Comparison of ENCODE assay signal across 1 cellular context in the genomic region with DNA sequence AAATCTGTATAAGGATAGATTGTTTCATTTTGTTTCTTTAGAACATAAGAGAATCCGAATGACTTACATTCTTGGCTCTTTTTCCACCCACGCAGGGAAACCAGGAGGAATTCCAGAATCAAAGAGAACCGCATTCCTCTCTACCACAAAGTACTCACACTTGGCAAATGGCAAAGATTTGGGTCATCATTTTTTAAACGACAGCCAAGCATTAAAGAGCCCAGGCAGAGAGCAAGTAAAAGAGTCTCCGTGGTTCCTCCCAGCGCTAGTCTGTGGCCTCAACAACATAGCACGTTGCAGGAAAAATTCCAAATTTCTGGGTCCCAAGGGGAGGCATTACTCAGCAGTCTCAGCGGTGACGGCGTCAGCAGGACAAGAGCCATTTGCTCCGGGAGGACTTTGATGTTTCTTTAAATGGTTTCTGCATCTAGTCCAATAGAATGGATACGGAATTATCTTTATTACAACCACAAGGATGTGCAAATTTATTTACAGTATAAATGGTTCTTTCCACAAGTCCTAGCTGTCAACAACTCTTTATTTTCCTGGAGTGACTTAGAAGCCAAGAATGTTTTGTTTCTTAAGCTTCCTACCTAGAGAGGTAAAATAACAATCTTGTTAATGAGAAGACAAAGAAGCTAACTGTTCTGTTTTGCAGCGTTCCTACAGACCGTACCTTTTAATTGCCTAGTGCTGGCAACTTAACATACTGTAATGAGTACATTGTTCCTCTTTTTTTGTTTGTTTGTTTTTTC.
A peak's percentile ranks its signal among the peaks of the same experiment; 100 is the strongest.
TF ChIP-seq lines count a peak whose summit lies in the region.

No MANE protein-coding gene starts in this region.

TF ChIP-seq in HEK293, 187 proteins besides CTCF, POLR2A, EP300 and RAD21 (continued from another document and continues in another):
- TF ChIP-seq, protein P1, sequence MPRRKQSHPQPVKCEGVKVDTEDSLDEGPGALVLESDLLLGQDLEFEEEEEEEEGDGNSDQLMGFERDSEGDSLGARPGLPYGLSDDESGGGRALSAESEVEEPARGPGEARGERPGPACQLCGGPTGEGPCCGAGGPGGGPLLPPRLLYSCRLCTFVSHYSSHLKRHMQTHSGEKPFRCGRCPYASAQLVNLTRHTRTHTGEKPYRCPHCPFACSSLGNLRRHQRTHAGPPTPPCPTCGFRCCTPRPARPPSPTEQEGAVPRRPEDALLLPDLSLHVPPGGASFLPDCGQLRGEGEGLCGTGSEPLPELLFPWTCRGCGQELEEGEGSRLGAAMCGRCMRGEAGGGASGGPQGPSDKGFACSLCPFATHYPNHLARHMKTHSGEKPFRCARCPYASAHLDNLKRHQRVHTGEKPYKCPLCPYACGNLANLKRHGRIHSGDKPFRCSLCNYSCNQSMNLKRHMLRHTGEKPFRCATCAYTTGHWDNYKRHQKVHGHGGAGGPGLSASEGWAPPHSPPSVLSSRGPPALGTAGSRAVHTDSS (tag by site-specific recombination; IDR thresholded peaks at IDR 0.05): no peak; the same call in 1 of the 2 replicates
- TF ChIP-seq ZNF350 (tag by site-specific recombination; IDR thresholded peaks at IDR 0.05): no peak
- peak; percentile 70 for TF ChIP-seq GLIS1 (tag by site-specific recombination; IDR thresholded peaks at IDR 0.05)
- TF ChIP-seq PRDM4 (tag by site-specific recombination; IDR thresholded peaks at IDR 0.05): peak; percentile 66
- peak; percentile 79 for TF ChIP-seq PRDM1 (tag by site-specific recombination; IDR thresholded peaks at IDR 0.05)
- peak; percentile 48; the same call in 1 of the 2 replicates for TF ChIP-seq ZNF184 (tag by site-specific recombination; IDR thresholded peaks at IDR 0.05)
- TF ChIP-seq ZBTB21 (tag by site-specific recombination; IDR thresholded peaks at IDR 0.05): peak; percentile 61; the same call in 1 of the 2 replicates
- peak; percentile 73 for TF ChIP-seq ZXDB (tag by site-specific recombination; IDR thresholded peaks at IDR 0.05)
- TF ChIP-seq SCRT2 (tag by site-specific recombination; IDR thresholded peaks at IDR 0.05): peak; percentile 50; the same call in 1 of the 2 replicates
- TF ChIP-seq ZNF660 (tag by site-specific recombination; IDR thresholded peaks at IDR 0.05): peak; percentile 99
- no peak for TF ChIP-seq ZNF704 (tag by site-specific recombination; IDR thresholded peaks at IDR 0.05)
- TF ChIP-seq ZNF366 (tag by site-specific recombination; conservative IDR thresholded peaks at IDR 0.05): peak; percentile 76
- peak; percentile 60 for TF ChIP-seq ZFHX2 (tag by site-specific recombination; conservative IDR thresholded peaks at IDR 0.05)
- TF ChIP-seq, protein P2, sequence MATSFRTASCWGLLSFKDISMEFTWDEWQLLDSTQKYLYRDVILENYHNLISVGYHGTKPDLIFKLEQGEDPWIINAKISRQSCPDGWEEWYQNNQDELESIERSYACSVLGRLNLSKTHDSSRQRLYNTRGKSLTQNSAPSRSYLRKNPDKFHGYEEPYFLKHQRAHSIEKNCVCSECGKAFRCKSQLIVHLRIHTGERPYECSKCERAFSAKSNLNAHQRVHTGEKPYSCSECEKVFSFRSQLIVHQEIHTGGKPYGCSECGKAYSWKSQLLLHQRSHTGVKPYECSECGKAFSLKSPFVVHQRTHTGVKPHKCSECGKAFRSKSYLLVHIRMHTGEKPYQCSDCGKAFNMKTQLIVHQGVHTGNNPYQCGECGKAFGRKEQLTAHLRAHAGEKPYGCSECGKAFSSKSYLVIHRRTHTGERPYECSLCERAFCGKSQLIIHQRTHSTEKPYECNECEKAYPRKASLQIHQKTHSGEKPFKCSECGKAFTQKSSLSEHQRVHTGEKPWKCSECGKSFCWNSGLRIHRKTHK (tag by site-specific recombination; IDR thresholded peaks at IDR 0.05): no peak
- peak; percentile 73 for TF ChIP-seq GLI2 (tag by site-specific recombination; IDR thresholded peaks at IDR 0.05; ENCODE audit: borderline replicate concordance, low read depth)
- TF ChIP-seq WT1 (tag by site-specific recombination; IDR thresholded peaks at IDR 0.05): peak; percentile 69
- TF ChIP-seq MZF1 (tag by site-specific recombination; IDR thresholded peaks at IDR 0.05; ENCODE audit: borderline replicate concordance): peak; percentile 49; the same call in 1 of the 2 replicates
- peak; percentile 89 for TF ChIP-seq ZNF639 (tag by site-specific recombination; IDR thresholded peaks at IDR 0.05)
- TF ChIP-seq ZNF18 (tag by site-specific recombination; IDR thresholded peaks at IDR 0.05): 0 out of 2 replicates have a peak, but pooled peaks have one; percentile 42
- peak; percentile 48 for TF ChIP-seq EGR2 (tag by site-specific recombination; IDR thresholded peaks at IDR 0.05; ENCODE audit: low read depth)
- TF ChIP-seq ZNF394 (tag by site-specific recombination; IDR thresholded peaks at IDR 0.05; ENCODE audit: borderline replicate concordance): peak; percentile 72
- TF ChIP-seq OVOL3 (tag by site-specific recombination; IDR thresholded peaks at IDR 0.05): peak; percentile 70; the same call in 1 of the 2 replicates
- peak; percentile 47; the same call in 1 of the 2 replicates for TF ChIP-seq ATF2 (tag by site-specific recombination; IDR thresholded peaks at IDR 0.05; ENCODE audit: low read depth)
- TF ChIP-seq ZSCAN23 (tag by site-specific recombination; IDR thresholded peaks at IDR 0.05): 0 out of 2 replicates have a peak, but pooled peaks have one; percentile 29
- TF ChIP-seq ZBTB7A (tag by site-specific recombination; IDR thresholded peaks at IDR 0.05; ENCODE audit: low read depth): 0 out of 2 replicates have a peak, but pooled peaks have one; percentile 26
- peak; percentile 72 for TF ChIP-seq HIC1 (tag by site-specific recombination; IDR thresholded peaks at IDR 0.05)
- no peak for TF ChIP-seq ZNF658 (tag by site-specific recombination; IDR thresholded peaks at IDR 0.05)
- no peak for TF ChIP-seq GFI1B (tag by site-specific recombination; IDR thresholded peaks at IDR 0.05)
- 0 out of 2 replicates have a peak, but pooled peaks have one; percentile 9 for TF ChIP-seq ZIC2 (tag by site-specific recombination; IDR thresholded peaks at IDR 0.05)
- no peak for TF ChIP-seq ZBTB48 (tag by site-specific recombination; IDR thresholded peaks at IDR 0.05)
- TF ChIP-seq ZNF843 (tag by site-specific recombination; IDR thresholded peaks at IDR 0.05): peak; percentile 88
- no peak for TF ChIP-seq ZNF221 (tag by site-specific recombination; IDR thresholded peaks at IDR 0.05; ENCODE audit: borderline replicate concordance)
- TF ChIP-seq ZNF600 (tag by site-specific recombination; IDR thresholded peaks at IDR 0.05): peak; percentile 85
- peak; percentile 85 for TF ChIP-seq SP7 (tag by site-specific recombination; IDR thresholded peaks at IDR 0.05)
- TF ChIP-seq SCRT1 (tag by site-specific recombination; IDR thresholded peaks at IDR 0.05; ENCODE audit: borderline replicate concordance): peak; percentile 45; the same call in 1 of the 2 replicates
- peak; percentile 88 for TF ChIP-seq FEZF1 (tag by site-specific recombination; IDR thresholded peaks at IDR 0.05)
- TF ChIP-seq ZNF473 (tag by site-specific recombination; IDR thresholded peaks at IDR 0.05): no peak
- TF ChIP-seq OSR2 (tag by site-specific recombination; IDR thresholded peaks at IDR 0.05): peak; percentile 87
- TF ChIP-seq ZNF292 (tag by site-specific recombination; IDR thresholded peaks at IDR 0.05; ENCODE audit: borderline replicate concordance, low read depth): no peak
- TF ChIP-seq ZBTB44 (tag by site-specific recombination; IDR thresholded peaks at IDR 0.05): peak; percentile 88
- TF ChIP-seq PRDM6 (tag by site-specific recombination; IDR thresholded peaks at IDR 0.05): peak; percentile 91
